ENCODE assay signal across 11 cellular contexts in genomic region chr1:211875541-211875940, GRCh38.
"Had no signal": no experiment of that assay in that cellular context is flagged by ENCODE, and none has a peak within 500 bp of the region (broad histone marks: within the 10 kb centered on the region; RNA-seq: fewer than 3 reads in every experiment).

No MANE protein-coding gene starts in this region.

- H3K4me2 ChIP-seq: GM23338 had no signal

- H3K4me1 ChIP-seq: HAP-1 had no signal

- FAIRE-seq: H1, H54 had no signal

- ATAC-seq: GM23338, HCT116 had no signal

- H3K36me3 ChIP-seq: HAP-1 had no signal

- H3K27ac ChIP-seq: GM23248 had no signal

- H2AFZ ChIP-seq: GM23248, GM23338 had no signal

- DNase-seq: GM23248, GOT3, H7, H9, HCEC 1CT, HFFc6 had no signal

- H3K9me3 ChIP-seq: HAP-1 had no signal

- H3K4me3 ChIP-seq: GM23248, GM23338, HAP-1 had no signal

- H3K27ac Mint-ChIP-seq: GM23338, H9, HFFc6 had no signal

- H3K9me3 Mint-ChIP-seq: H9, HFFc6 had no signal

- H3K9ac ChIP-seq: GM23248 had no signal
